In genomic region chr11:2422461-2423156, GRCh38 we compare ENCODE assay signal across 29 cellular contexts. TPM values are rescaled to one million over a fixed set of nuclear protein-coding genes. Genes with fewer than 3 reads are reported as not detected.
"Had no signal": no experiment of that assay in that cellular context is flagged by ENCODE, and none has a peak within 500 bp of the region (broad histone marks: within the 10 kb centered on the region; RNA-seq: fewer than 3 reads in every experiment).

No MANE protein-coding gene starts in this region.

- FAIRE-seq: colon, endometrium, frontal cortex, islet of Langerhans, keratinocyte had no signal

- H3K36me3 ChIP-seq: esophagus squamous epithelium, gastroesophageal sphincter, heart right ventricle, left lung, lower lobe of right lung had no signal

- H3K4me3 ChIP-seq: esophagus squamous epithelium, gastroesophageal sphincter, heart right ventricle, left lung, lower lobe of right lung, mucosa of descending colon had no signal

- H3K9me3 ChIP-seq: esophagus squamous epithelium, gastroesophageal sphincter, heart right ventricle, left lung, lower lobe of right lung, mucosa of descending colon had no signal

- DNase-seq: cortex of kidney; effector CD8-positive, alpha-beta T cell; effector memory CD8-positive, alpha-beta T cell; endodermal cell; erythroblast; esophagus squamous epithelium; foreskin fibroblast; head of caudate nucleus; hippocampal formation; kidney glomerular epithelial cell; lower lobe of right lung; mesenchymal stem cell; naive B cell had no signal

- H3K27ac ChIP-seq: epithelial cell of prostate, esophagus squamous epithelium, gastroesophageal sphincter, heart right ventricle, left lung, lower lobe of right lung had no signal

- ATAC-seq: effector memory CD8-positive, alpha-beta T cell; esophagus mucosa; gastroesophageal sphincter; heart right ventricle; left lung; lower lobe of right lung; mucosa of descending colon had no signal

RNA-seq across cellular contexts. Expression of gene TRPM5, which starts 21.7 kb away (rescaled TPM):
- total RNA-seq: dermis microvascular lymphatic vessel endothelial cell, esophagus mucosa, esophagus squamous epithelium, frontal cortex, gastroesophageal sphincter, heart right ventricle, left lung, lower leg skin, lower lobe of right lung, lung microvascular endothelial cell, mesenteric fat pad, myocyte had no signal
- polyA plus RNA-seq: heart right ventricle, keratinocyte had no signal

RNA-seq across cellular contexts. Expression of gene KCNQ1, which starts 22.2 kb away (rescaled TPM):
- total RNA-seq: lung microvascular endothelial cell had no signal
- polyA plus RNA-seq: keratinocyte had no signal
